9 cellular contexts compared by ENCODE assay signal in the genomic region with DNA sequence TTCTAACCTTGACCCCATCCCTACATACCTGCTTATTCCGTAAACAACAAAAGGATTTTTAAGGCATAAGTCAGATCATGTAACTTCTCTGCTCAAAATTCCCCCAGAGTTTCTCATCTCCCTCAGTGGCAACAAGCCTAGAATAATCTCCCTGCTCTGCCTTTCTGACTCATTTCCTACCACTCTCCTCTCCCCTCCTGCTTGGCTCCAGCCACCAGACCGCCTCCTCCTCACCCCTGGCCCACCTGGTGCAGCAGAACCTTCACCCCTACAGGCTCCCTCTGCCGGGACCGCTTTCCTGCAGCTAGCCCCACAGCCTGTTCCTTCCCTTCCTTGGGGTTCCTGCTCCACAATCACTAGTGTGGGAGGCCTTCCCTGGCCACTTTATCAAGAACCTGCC. TPM values are rescaled to one million over a fixed set of nuclear protein-coding genes. Genes with fewer than 3 reads are reported as not detected.
DNase-seq lines count a peak whose midpoint lies in the region; ATAC-seq and TF ChIP-seq lines count a peak whose summit lies in the region.
"Had no signal": no experiment of that assay in that cellular context is flagged by ENCODE, and none has a peak within 500 bp of the region (broad histone marks: within the 10 kb centered on the region; RNA-seq: fewer than 3 reads in every experiment).

No MANE protein-coding gene starts in this region.

- H3K27ac ChIP-seq in lower lobe of right lung = no peak overlapping the region
- H3K27ac ChIP-seq in body of pancreas = no peak overlapping the region
- H3K27ac ChIP-seq: neutrophil had no signal

- peaks cover 0 to 3% (median 0%) of the 10 kb centered on the region in 5 experiments for H3K9me3 Mint-ChIP-seq in brain

- H3K36me3 ChIP-seq in lower lobe of right lung (no peaks in the 10 kb centered on the region), body of pancreas (replicated peaks in 1 of 2; ENCODE audit: insufficient read depth in 1 of 2, low read depth in 2 of 2) (no peaks in the 10 kb centered on the region)
- H3K36me3 ChIP-seq: neutrophil had no signal

- H3K9me3 ChIP-seq in lower lobe of right lung = no peaks in the 10 kb centered on the region
- H3K9me3 ChIP-seq in body of pancreas = no peaks in the 10 kb centered on the region
- H3K9me3 ChIP-seq: neutrophil had no signal

- 87 to 91% methylated on average over 4 of the region's 4 CpGs for WGBS in body of pancreas, 2 donors

- intact Hi-C loops in lower lobe of right lung (cut with DNase I) (no loop called here), body of pancreas (cut with DNase I) (no loop called here)

- peak overlapping the region in 4 of 5 experiments; percentile 88 to 94 (median 91) for H3K27ac Mint-ChIP-seq in brain

- H3K4me3 ChIP-seq in lower lobe of right lung = no peak overlapping the region
- no peak overlapping the region for H3K4me3 ChIP-seq in body of pancreas

- DNase-seq in AG08395 (ENCODE audit: low spot score) (peak; percentile 85), HPDE6-E6E7 (ENCODE audit: extremely low spot score) (peak; percentile 76), lower lobe of right lung (no peak), body of pancreas (no peak)

- H3K4me1 Mint-ChIP-seq in brain = peaks cover 86% of the 10 kb centered on the region

- no peaks in the 10 kb centered on the region for H3K27me3 ChIP-seq in lower lobe of right lung (ENCODE audit: low read depth)
- H3K27me3 ChIP-seq in body of pancreas = no peaks in the 10 kb centered on the region
- H3K27me3 ChIP-seq: neutrophil had no signal

- no peak for TF ChIP-seq POLR2A in body of pancreas (IDR thresholded peaks at IDR 0.05)

- H3K27me3 Mint-ChIP-seq in brain = no peaks in the 10 kb centered on the region

- peak; percentile 41 for ATAC-seq in lower lobe of right lung
- ATAC-seq in HG02759 (IDR thresholded peaks at IDR 0.05; ENCODE audit: unreplicated experiment) = no peak
- ATAC-seq in body of pancreas = no peak
- ATAC-seq in GM18519 (IDR thresholded peaks at IDR 0.05; ENCODE audit: low FRiP score, unreplicated experiment) = no peak
- no peak for ATAC-seq in GM18870 (IDR thresholded peaks at IDR 0.05; ENCODE audit: unreplicated experiment)

- peaks cover 4% of the 10 kb centered on the region for H3K36me3 Mint-ChIP-seq in brain

- H3K4me3 Mint-ChIP-seq in brain = peak overlapping the region in 3 of 5 experiments; percentile 3 to 74 (median 30)

- H3K4me1 ChIP-seq in lower lobe of right lung (no peaks in the 10 kb centered on the region), body of pancreas (peaks cover 11% of the 10 kb centered on the region)

- TF ChIP-seq CTCF in brain (conservative IDR thresholded peaks at IDR 0.05) (no peak), lower lobe of right lung (IDR thresholded peaks at IDR 0.05) (no peak), body of pancreas (IDR thresholded peaks at IDR 0.05) (no peak)

RNA-seq across cellular contexts. Expression of a gene that starts 32.1 kb away (rescaled TPM):
- 18.3 TPM for polyA plus RNA-seq in brain (ENCODE audit: insufficient read depth, low read depth, low replicate concordance)
- total RNA-seq in lower lobe of right lung = 5.7 TPM
- total RNA-seq in body of pancreas = 1 to 10 TPM; 1.8 to 2.0 TPM

Comparison
In these comparisons a context has a peak if more than half of its experiments do, and no peak if none do; other contexts are left out.
1. DNase-seq: peak in AG08395 (single experiment) and HPDE6-E6E7 (single experiment); none in lower lobe of right lung (single experiment) and body of pancreas (0 of 4).
2. ATAC-seq: peak in lower lobe of right lung (2 of 2); none in HG02759 (single experiment), body of pancreas (single experiment), GM18519 (single experiment) and GM18870 (single experiment).